Comparison of ENCODE assay signal across 19 cellular contexts in genomic region chr5:32001722-32002121, GRCh38.
DNase-seq lines count a peak whose midpoint lies in the region; ATAC-seq, FAIRE-seq and TF ChIP-seq lines count a peak whose summit lies in the region.
"Had no signal": no experiment of that assay in that cellular context is flagged by ENCODE, and none has a peak within 500 bp of the region (broad histone marks: within the 10 kb centered on the region; RNA-seq: fewer than 3 reads in every experiment).

No MANE protein-coding gene starts in this region.

- peaks cover 7% of the 10 kb centered on the region for H3K4me1 Mint-ChIP-seq in stimulated activated effector memory CD8-positive, alpha-beta T cell treated with anti-CD3 and anti-CD28 coated beads, Interleukin-12 subunit alpha, Interleukin-12 subunit beta, amount 100 ng/mL, for 72 hours

- H3K4me2 ChIP-seq in HepG2 (ENCODE audit: low read depth, low read length) (no peak overlapping the region), SK-N-SH (no peak overlapping the region)
- H3K4me2 ChIP-seq: BLaER1 treated with 17β-estradiol and CSF1 and Interleukin-3, amounts not matched to agents 10 nM and 100 nM had no signal

- H3K4me1 ChIP-seq in HepG2 (ENCODE audit: insufficient read depth, low read length) (no peaks in the 10 kb centered on the region), right lobe of liver (no peaks in the 10 kb centered on the region), RWPE2 (ENCODE audit: insufficient read depth, poor library complexity, severe bottlenecking) (no peaks in the 10 kb centered on the region), left ventricle myocardium inferior (peaks cover 3% of the 10 kb centered on the region), SK-N-SH (ENCODE audit: control insufficient read depth in 1 of 2, insufficient read depth in 2 of 2, low read depth in 1 of 2, low read length in 1 of 2) (no peaks in the 10 kb centered on the region)
- H3K4me1 ChIP-seq: BLaER1 treated with 17β-estradiol and CSF1 and Interleukin-3, amounts not matched to agents 10 nM and 100 nM; HAP-1 had no signal

- no peaks in the 10 kb centered on the region for H3K79me2 ChIP-seq in HepG2 (ENCODE audit: insufficient read depth, low read length)
- H3K79me2 ChIP-seq in SK-N-SH (ENCODE audit: insufficient read depth), result no peaks in the 10 kb centered on the region

- TF ChIP-seq RAD21 in HepG2 (CRISPR knock-in tag; IDR thresholded peaks at IDR 0.05) (no peak), SK-N-SH (IDR thresholded peaks at IDR 0.05; ENCODE audit: low read length) (no peak)

- TF ChIP-seq EP300 in HepG2 (IDR thresholded peaks at IDR 0.05; ENCODE audit: low read depth in 2 of 2, low read length in 2 of 2), result no peak
- TF ChIP-seq EP300 in HepG2 (CRISPR knock-in tag; IDR thresholded peaks at IDR 0.05; ENCODE audit: borderline replicate concordance), result no peak
- no peak for TF ChIP-seq EP300 in SK-N-SH (IDR thresholded peaks at IDR 0.05; ENCODE audit: borderline replicate concordance in 1 of 2, low read depth in 1 of 2, low read length in 1 of 2)

- WGBS in HepG2 (ENCODE audit: low lambda C conversion rate), result 66% methylated on average over 11 of the region's 11 CpGs
- WGBS in right lobe of liver (ENCODE audit: insufficient coverage, low coverage, low lambda C conversion rate, missing lambda C conversion rate), result 79% methylated on average over 5 of the region's 11 CpGs
- WGBS in SK-N-SH (ENCODE audit: low lambda C conversion rate), result 80% methylated on average over 11 of the region's 11 CpGs

- peaks cover 2% of the 10 kb centered on the region for H3K36me3 Mint-ChIP-seq in stimulated activated effector memory CD8-positive, alpha-beta T cell treated with anti-CD3 and anti-CD28 coated beads, Interleukin-12 subunit alpha, Interleukin-12 subunit beta, amount 100 ng/mL, for 72 hours
- H3K36me3 Mint-ChIP-seq: CD8-positive, alpha-beta T cell had no signal

- no peak for TF ChIP-seq CTCF in HepG2 (CRISPR knock-in tag; IDR thresholded peaks at IDR 0.05)
- no peak for TF ChIP-seq CTCF in right lobe of liver (IDR thresholded peaks at IDR 0.05)
- TF ChIP-seq CTCF in RWPE2 (IDR thresholded peaks at IDR 0.05; ENCODE audit: poor library complexity, severe bottlenecking), result no peak
- no peak for TF ChIP-seq CTCF in left ventricle myocardium inferior (IDR thresholded peaks at IDR 0.05; ENCODE audit: borderline replicate concordance)
- no peak for TF ChIP-seq CTCF in SK-N-SH (IDR thresholded peaks at IDR 0.05)

- H3F3A ChIP-seq in SK-N-SH (replicated peaks; ENCODE audit: insufficient read depth), result no peaks in the 10 kb centered on the region

- H3K27ac ChIP-seq in HepG2 (ENCODE audit: extremely low read length, insufficient read depth, low read length), result no peak overlapping the region
- no peak overlapping the region for H3K27ac ChIP-seq in right lobe of liver
- H3K27ac ChIP-seq in RWPE2 (ENCODE audit: poor library complexity, severe bottlenecking), result no peak overlapping the region
- H3K27ac ChIP-seq in left ventricle myocardium inferior (replicated peaks), result peak overlapping the region; percentile 40
- no peak overlapping the region for H3K27ac ChIP-seq in SK-N-SH (ENCODE audit: low read depth in 2 of 2, low read length in 1 of 2)
- H3K27ac ChIP-seq: BLaER1 treated with 17β-estradiol and CSF1 and Interleukin-3, amounts not matched to agents 10 nM and 100 nM had no signal

- H3K27me3 ChIP-seq in HepG2 (ENCODE audit: control insufficient read depth in 1 of 2, insufficient read depth in 2 of 2, low read length in 2 of 2) (no peaks in the 10 kb centered on the region; a peak in 1 of 5 replicates), right lobe of liver (no peaks in the 10 kb centered on the region), RWPE2 (ENCODE audit: insufficient read depth, poor library complexity, severe bottlenecking) (no peaks in the 10 kb centered on the region), left ventricle myocardium inferior (ENCODE audit: low read depth) (no peaks in the 10 kb centered on the region), SK-N-SH (ENCODE audit: insufficient read depth) (0 out of 2 replicates have a peak, but pooled peaks cover 5% of the 10 kb centered on the region)
- H3K27me3 ChIP-seq: BLaER1 treated with 17β-estradiol and CSF1 and Interleukin-3, amounts not matched to agents 10 nM and 100 nM had no signal

- in situ Hi-C loops in HepG2 (cut with HindIII; ENCODE audit: extremely low pct_ligation_motif_present, low pct_unique_long_range_greater_than_20kb), result no loop called here

- no peak overlapping the region for H2AFZ ChIP-seq in HepG2 (ENCODE audit: low read length)
- H2AFZ ChIP-seq in SK-N-SH (ENCODE audit: low read depth), result no peak overlapping the region

- H3K9ac ChIP-seq in HepG2 (ENCODE audit: insufficient read depth, low read depth, low read length) (no peak overlapping the region), SK-N-SH (no peak overlapping the region)
- H3K9ac ChIP-seq: BLaER1 treated with 17β-estradiol and CSF1 and Interleukin-3, amounts not matched to agents 10 nM and 100 nM had no signal

- intact Hi-C loops in HepG2 (cut with micrococcal nuclease; ENCODE audit: unreplicated experiment), result no loop called here
- intact Hi-C loops in right lobe of liver (cut with DNase I), result no loop called here
- intact Hi-C loops in left ventricle myocardium inferior (cut with micrococcal nuclease), result no loop called here

- POLR2A ChIA-PET in HepG2 (lab: Yijun Ruan, JAX) (no interaction called here), SK-N-SH (lab: Yijun Ruan, JAX) (no interaction called here)

- H3K4me3 ChIP-seq in HepG2 (replicated peaks in 1 of 3; ENCODE audit: insufficient read depth in 1 of 3, low read depth in 2 of 3, low read length in 3 of 3) (no peak overlapping the region), right lobe of liver (no peak overlapping the region), RWPE2 (ENCODE audit: severe bottlenecking) (no peak overlapping the region), left ventricle myocardium inferior (no peak overlapping the region), SK-N-SH (ENCODE audit: low read depth in 2 of 2, low read length in 1 of 2) (no peak overlapping the region)
- H3K4me3 ChIP-seq: BLaER1 treated with 17β-estradiol and CSF1 and Interleukin-3, amounts not matched to agents 10 nM and 100 nM; HAP-1 had no signal

- CTCF ChIA-PET in HepG2 (lab: Yijun Ruan, JAX; ENCODE audit: low intra/inter-chr PET ratio, low total read pairs) (no interaction called here), SK-N-SH (lab: Yijun Ruan, JAX) (interaction anchor here (1.6 kb wide), 1 partner anchor 13 kb away, joined by 3 read pairs; no protein-coding TSS in a partner anchor)

- H3K9me3 ChIP-seq in HepG2 (ENCODE audit: low read length) (no peaks in the 10 kb centered on the region), right lobe of liver (no peaks in the 10 kb centered on the region), RWPE2 (ENCODE audit: severe bottlenecking) (no peaks in the 10 kb centered on the region), left ventricle myocardium inferior (replicated peaks) (no peaks in the 10 kb centered on the region), SK-N-SH (no peaks in the 10 kb centered on the region)
- H3K9me3 ChIP-seq: BLaER1 treated with 17β-estradiol and CSF1 and Interleukin-3, amounts not matched to agents 10 nM and 100 nM; HAP-1 had no signal

- H3K27ac Mint-ChIP-seq in stimulated activated effector memory CD8-positive, alpha-beta T cell treated with anti-CD3 and anti-CD28 coated beads, Interleukin-12 subunit alpha, Interleukin-12 subunit beta, amount 100 ng/mL, for 72 hours, result no peak overlapping the region
- H3K27ac Mint-ChIP-seq: CD8-positive, alpha-beta T cell had no signal

- H3K4me3 Mint-ChIP-seq in stimulated activated effector memory CD8-positive, alpha-beta T cell treated with anti-CD3 and anti-CD28 coated beads, Interleukin-12 subunit alpha, Interleukin-12 subunit beta, amount 100 ng/mL, for 72 hours, result no peak overlapping the region
- H3K4me3 Mint-ChIP-seq: CD8-positive, alpha-beta T cell had no signal

- TF ChIP-seq POLR2A in HepG2 (IDR thresholded peaks at IDR 0.05; ENCODE audit: insufficient read depth in 1 of 2, low read depth in 2 of 2, low read length in 2 of 2) (no peak), right lobe of liver (IDR thresholded peaks at IDR 0.05) (no peak)

- H4K20me1 ChIP-seq in HepG2 (ENCODE audit: insufficient read depth, low read length), result no peaks in the 10 kb centered on the region
- no peaks in the 10 kb centered on the region for H4K20me1 ChIP-seq in SK-N-SH (ENCODE audit: insufficient read depth)
- H4K20me1 ChIP-seq: BLaER1 treated with 17β-estradiol and CSF1 and Interleukin-3, amounts not matched to agents 10 nM and 100 nM had no signal

- ATAC-seq in HepG2 (peak; percentile 48), right lobe of liver (no peak), RWPE2 (ENCODE audit: low read depth) (peak; percentile 30; the same call in 2 of the 3 replicates), GM21381 (IDR thresholded peaks at IDR 0.05; ENCODE audit: unreplicated experiment) (no peak)
- ATAC-seq in stimulated activated effector memory CD8-positive, alpha-beta T cell treated with anti-CD3 and anti-CD28 coated beads, Interleukin-12 subunit alpha, Interleukin-12 subunit beta, amount 100 ng/mL, for 72 hours, result peak; percentile 18
- ATAC-seq: CD8-positive, alpha-beta T cell had no signal

- FAIRE-seq in HepG2 (lab: Jason Lieb, UNC), result no peak
- FAIRE-seq: GM12892, GM18507 had no signal

- peaks cover 2% of the 10 kb centered on the region for H3K9me3 Mint-ChIP-seq in stimulated activated effector memory CD8-positive, alpha-beta T cell treated with anti-CD3 and anti-CD28 coated beads, Interleukin-12 subunit alpha, Interleukin-12 subunit beta, amount 100 ng/mL, for 72 hours
- H3K9me3 Mint-ChIP-seq: CD8-positive, alpha-beta T cell had no signal

- BruUV-seq in HepG2 (replicated peaks; lab: Mats Ljungman, UMichigan), result no TSS peak

- DNase-seq in HepG2 (ENCODE audit: low spot score) (no peak), right lobe of liver (no peak), RWPE2 (ENCODE audit: low spot score) (no peak), left ventricle myocardium inferior (no peak), SK-N-SH (no peak), T-helper 9 cell (no peak)
- DNase-seq in stimulated activated effector memory CD8-positive, alpha-beta T cell treated with anti-CD3 and anti-CD28 coated beads, Interleukin-12 subunit alpha, Interleukin-12 subunit beta, amount 100 ng/mL, for 72 hours (ENCODE audit: low spot score in 2 of 2), result no peak
- DNase-seq: CD8-positive, alpha-beta T cell; DMS53; MM.1S; NCI-H1092; NCI-H146; RPMI8226; SW 1271 had no signal

- H3K36me3 ChIP-seq in HepG2 (replicated peaks in 1 of 2; ENCODE audit: control insufficient read depth in 1 of 2, insufficient read depth in 2 of 2, low read length in 2 of 2) (no peaks in the 10 kb centered on the region), right lobe of liver (no peaks in the 10 kb centered on the region), RWPE2 (ENCODE audit: low read depth) (no peaks in the 10 kb centered on the region), left ventricle myocardium inferior (peaks cover 30% of the 10 kb centered on the region), SK-N-SH (replicated peaks in 1 of 2; ENCODE audit: control insufficient read depth in 1 of 2, insufficient read depth in 2 of 2, low read length in 1 of 2) (no peaks in the 10 kb centered on the region)
- H3K36me3 ChIP-seq: BLaER1 treated with 17β-estradiol and CSF1 and Interleukin-3, amounts not matched to agents 10 nM and 100 nM; HAP-1 had no signal

- no peaks in the 10 kb centered on the region for H3K9me2 ChIP-seq in SK-N-SH

TF ChIP-seq in SK-N-SH, 30 proteins besides CTCF, POLR2A, EP300 and RAD21 (continues in another document):
- TF ChIP-seq TCF12 (IDR thresholded peaks at IDR 0.05) (no peak), TAF1 (IDR thresholded peaks at IDR 0.05; ENCODE audit: borderline replicate concordance, low read depth, low read length) (no peak)

Comparison
In these comparisons a context has a peak if more than half of its experiments do, and no peak if none do; other contexts are left out.
1. ATAC-seq: peak in HepG2 (single experiment), RWPE2 (single experiment) and stimulated activated effector memory CD8-positive, alpha-beta T cell treated with anti-CD3 and anti-CD28 coated beads, Interleukin-12 subunit alpha, Interleukin-12 subunit beta, amount 100 ng/mL, for 72 hours (single experiment); none in right lobe of liver (0 of 4) and GM21381 (single experiment).